ENCODE assay signal across 8 cellular contexts in genomic region chr17:39618252-39618913, GRCh38. TPM values are rescaled to one million over a fixed set of nuclear protein-coding genes. Genes with fewer than 3 reads are reported as not detected.
DNase-seq lines count a peak whose midpoint lies in the region; ATAC-seq and TF ChIP-seq lines count a peak whose summit lies in the region.

No MANE protein-coding gene starts in this region.

- no peaks in the 10 kb centered on the region for H3K9me3 Mint-ChIP-seq in activated naive CD8-positive, alpha-beta T cell treated with anti-CD3 and anti-CD28 coated beads, Interleukin-2, amount 10 ng/mL, durations not matched to agents 7 days and 5 days

- WGBS in transverse colon (ENCODE audit: low coverage in 1 of 2), 2 donors: 2 to 5% methylated on average over 9 to 33 of the region's 33 CpGs

- peaks cover 5% of the 10 kb centered on the region for H3K4me1 Mint-ChIP-seq in activated naive CD8-positive, alpha-beta T cell treated with anti-CD3 and anti-CD28 coated beads, Interleukin-2, amount 10 ng/mL, durations not matched to agents 7 days and 5 days

- no peaks in the 10 kb centered on the region for H3K27me3 ChIP-seq in HL-60 (ENCODE audit: insufficient read depth, poor library complexity, severe bottlenecking)
- H3K27me3 ChIP-seq in transverse colon: peaks cover 29% of the 10 kb centered on the region

- H3K36me3 Mint-ChIP-seq in activated naive CD8-positive, alpha-beta T cell treated with anti-CD3 and anti-CD28 coated beads, Interleukin-2, amount 10 ng/mL, durations not matched to agents 7 days and 5 days: no peaks in the 10 kb centered on the region

- no peak for ATAC-seq in activated naive CD8-positive, alpha-beta T cell treated with anti-CD3 and anti-CD28 coated beads, Interleukin-2, amount 10 ng/mL, durations not matched to agents 7 days and 5 days (ENCODE audit: low read depth)
- ATAC-seq in GM18907 (IDR thresholded peaks at IDR 0.05; ENCODE audit: unreplicated experiment) (no peak), GM19035 (IDR thresholded peaks at IDR 0.05; ENCODE audit: unreplicated experiment) (no peak)

- peaks cover 34% of the 10 kb centered on the region for H3K27me3 Mint-ChIP-seq in activated naive CD8-positive, alpha-beta T cell treated with anti-CD3 and anti-CD28 coated beads, Interleukin-2, amount 10 ng/mL, durations not matched to agents 7 days and 5 days

- peak overlapping the region; percentile 76 for H3K27ac ChIP-seq in C4-2B
- 0 out of 2 replicates have a peak overlapping the region, but pooled peaks have one; percentile 32 for H3K27ac ChIP-seq in HL-60 (replicated peaks)
- peak overlapping the region; percentile 43 to 77 (median 74) for H3K27ac ChIP-seq in transverse colon

- POLR2A ChIA-PET in activated naive CD8-positive, alpha-beta T cell treated with anti-CD3 and anti-CD28 coated beads, Interleukin-2, amount 10 ng/mL, durations not matched to agents 7 days and 5 days (lab: Charles Lee): no interaction called here

- no peak for TF ChIP-seq POLR2A in transverse colon (IDR thresholded peaks at IDR 0.05)

- H3K9me3 ChIP-seq in transverse colon: no peaks in the 10 kb centered on the region

- peaks cover 9 to 22% (median 21%) of the 10 kb centered on the region in 4 donors for H3K4me1 ChIP-seq in transverse colon

- H3K4me3 ChIP-seq in HL-60 (replicated peaks; ENCODE audit: insufficient read depth, low read length) (peak overlapping the region; percentile 54), transverse colon (peak overlapping the region; percentile 44 to 62 (median 51))

- peak overlapping the region; percentile 76 for H3K4me3 Mint-ChIP-seq in activated naive CD8-positive, alpha-beta T cell treated with anti-CD3 and anti-CD28 coated beads, Interleukin-2, amount 10 ng/mL, durations not matched to agents 7 days and 5 days

- in situ Hi-C loops in transverse colon (cut with MboI; ENCODE audit: low pct_ligation_motif_present in 1 of 4, low pct_unique_long_range_greater_than_20kb in 1 of 4, low sequenced_read_pairs in 3 of 4): loop anchor here in 1 of 4 donors (10.0 kb wide), 1 partner anchor 136 kb away; no protein-coding TSS in a partner anchor

- no peak for TF ChIP-seq CTCF in C4-2B (conservative IDR thresholded peaks at IDR 0.05)
- no peak for TF ChIP-seq CTCF in HL-60 (IDR thresholded peaks at IDR 0.05; ENCODE audit: insufficient read depth, low read length)
- TF ChIP-seq CTCF in transverse colon (IDR thresholded peaks at IDR 0.05): no peak

- no peak overlapping the region for H3K27ac Mint-ChIP-seq in activated naive CD8-positive, alpha-beta T cell treated with anti-CD3 and anti-CD28 coated beads, Interleukin-2, amount 10 ng/mL, durations not matched to agents 7 days and 5 days

- no peaks in the 10 kb centered on the region for H3K36me3 ChIP-seq in transverse colon

- DNase-seq in HL-60 (ENCODE audit: low read depth in 1 of 2, low spot score in 1 of 2): no peak
- no peak for DNase-seq in activated naive CD8-positive, alpha-beta T cell treated with anti-CD3 and anti-CD28 coated beads, Interleukin-2, amount 10 ng/mL, durations not matched to agents 7 days and 5 days
- DNase-seq in left kidney (ENCODE audit: low read depth, low spot score): peak; percentile 44
- peak; percentile 34 for DNase-seq in transverse colon
- DNase-seq in SK-N-DZ (ENCODE audit: low spot score): no peak

- TF ChIP-seq EP300 in transverse colon (IDR thresholded peaks at IDR 0.05; ENCODE audit: low read depth): no peak

- intact Hi-C loops in transverse colon (cut with DNase I; ENCODE audit: low total_unique reads): no loop called here

RNA-seq across cellular contexts. Expression of gene PPP1R1B, which starts 8.4 kb away (rescaled TPM):
- total RNA-seq in activated naive CD8-positive, alpha-beta T cell treated with anti-CD3 and anti-CD28 coated beads, Interleukin-2, amount 10 ng/mL, durations not matched to agents 7 days and 5 days: not detected
- 100 to 1,000 TPM; 125 to 509 (median 223) TPM for total RNA-seq in transverse colon
- not detected in 2 replicates for polyA plus RNA-seq in SK-N-DZ (2014; cell fraction: cytosol; rRNA removed)
- polyA plus RNA-seq in SK-N-DZ (2014; cell fraction: nucleus; rRNA removed): not detected in 2 replicates

RNA-seq across cellular contexts. Expression of gene NEUROD2, which starts 10.7 kb away (rescaled TPM):
- total RNA-seq in activated naive CD8-positive, alpha-beta T cell treated with anti-CD3 and anti-CD28 coated beads, Interleukin-2, amount 10 ng/mL, durations not matched to agents 7 days and 5 days: not detected
- not detected for total RNA-seq in transverse colon
- not detected in 2 replicates for polyA plus RNA-seq in SK-N-DZ (2014; cell fraction: cytosol; rRNA removed)
- polyA plus RNA-seq in SK-N-DZ (2014; cell fraction: nucleus; rRNA removed): not detected in 2 replicates

RNA-seq across cellular contexts. Expression of gene STARD3, which starts 18.6 kb away (rescaled TPM):
- total RNA-seq in activated naive CD8-positive, alpha-beta T cell treated with anti-CD3 and anti-CD28 coated beads, Interleukin-2, amount 10 ng/mL, durations not matched to agents 7 days and 5 days: 10 to 100 TPM; 96.3 to 96.5 TPM
- total RNA-seq in transverse colon: 100 to 1,000 TPM in 1 of 4 donors, 10 to 100 TPM in 3; 63.5 to 193 (median 73.2) TPM
- 43.9 and 56.0 TPM in 2 replicates for polyA plus RNA-seq in SK-N-DZ (2014; cell fraction: cytosol; rRNA removed)
- 112 and 125 TPM in 2 replicates for polyA plus RNA-seq in SK-N-DZ (2014; cell fraction: nucleus; rRNA removed)

RNA-seq across cellular contexts. Expression of gene TCAP, which starts 46.8 kb away (rescaled TPM):
- total RNA-seq in activated naive CD8-positive, alpha-beta T cell treated with anti-CD3 and anti-CD28 coated beads, Interleukin-2, amount 10 ng/mL, durations not matched to agents 7 days and 5 days: 1 to 10 TPM; 2.7 to 3.2 TPM
- total RNA-seq in transverse colon: 1 to 10 TPM in 1 of 4 donors, under 1 TPM in 1, not detected in 2; 0.64 to 1.9 TPM
- 0.58 and 1.0 TPM in 2 replicates for polyA plus RNA-seq in SK-N-DZ (2014; cell fraction: cytosol; rRNA removed)
- polyA plus RNA-seq in SK-N-DZ (2014; cell fraction: nucleus; rRNA removed): 7.8 and 8.8 TPM in 2 replicates

RNA-seq across cellular contexts. Expression of gene PNMT, which starts 49.9 kb away (rescaled TPM):
- not detected for total RNA-seq in activated naive CD8-positive, alpha-beta T cell treated with anti-CD3 and anti-CD28 coated beads, Interleukin-2, amount 10 ng/mL, durations not matched to agents 7 days and 5 days
- 10 to 100 TPM in 1 of 4 donors, 1 to 10 TPM in 2, under 1 TPM in 1; 0.80 to 48.3 (median 1.3) TPM for total RNA-seq in transverse colon
- polyA plus RNA-seq in SK-N-DZ (2014; cell fraction: cytosol; rRNA removed): 2.4 and 3.4 TPM in 2 replicates
- polyA plus RNA-seq in SK-N-DZ (2014; cell fraction: nucleus; rRNA removed): 6.0 and 7.2 TPM in 2 replicates

Comparison
In these comparisons a context has a peak if more than half of its experiments do, and no peak if none do; other contexts are left out.
1. DNase-seq: peak in left kidney (single experiment) and transverse colon (single experiment); none in HL-60 (0 of 2), activated naive CD8-positive, alpha-beta T cell treated with anti-CD3 and anti-CD28 coated beads, Interleukin-2, amount 10 ng/mL, durations not matched to agents 7 days and 5 days (single experiment) and SK-N-DZ (single experiment).
2. RNA of gene PPP1R1B, which starts 8.4 kb away (total RNA-seq): 125 to 509 TPM in transverse colon; not detected in activated naive CD8-positive, alpha-beta T cell treated with anti-CD3 and anti-CD28 coated beads, Interleukin-2, amount 10 ng/mL, durations not matched to agents 7 days and 5 days; every median in the first group is over 100 times any median in the second.
3. Peak in every context shown above with its lines, with median percentiles within 50 percentile points of each other: H3K27ac ChIP-seq.